20 cellular contexts compared by ENCODE assay signal in the genomic region with DNA sequence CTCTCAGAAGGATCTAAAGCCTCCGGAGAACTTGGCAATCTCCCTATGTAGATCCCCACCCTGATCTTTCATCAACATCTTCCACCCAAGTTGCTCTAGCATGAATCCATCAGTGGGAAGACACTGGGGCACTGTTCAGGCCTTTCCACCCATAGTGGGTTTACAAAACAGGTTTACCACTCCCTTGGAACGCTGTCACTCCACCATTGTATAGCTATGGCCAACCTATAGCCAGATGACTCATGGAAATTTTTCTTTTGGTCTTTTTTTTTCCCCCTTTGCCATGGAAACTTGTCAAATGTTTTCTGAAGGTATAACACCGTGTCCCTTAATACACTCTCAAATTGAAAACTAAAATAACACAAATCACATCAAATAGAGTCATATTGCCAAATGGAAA. TPM values are rescaled to one million over a fixed set of nuclear protein-coding genes. Genes with fewer than 3 reads are reported as not detected.
DNase-seq lines count a peak whose midpoint lies in the region; ATAC-seq and TF ChIP-seq lines count a peak whose summit lies in the region.
"Had no signal": no experiment of that assay in that cellular context is flagged by ENCODE, and none has a peak within 500 bp of the region (broad histone marks: within the 10 kb centered on the region; RNA-seq: fewer than 3 reads in every experiment).

No MANE protein-coding gene starts in this region.

- H3K9me3 Mint-ChIP-seq in GM23338 (no peaks in the 10 kb centered on the region; the same call in 2 of the 3 replicates), WTC11 (peaks cover 8% of the 10 kb centered on the region)

- no peak overlapping the region for H3K27ac ChIP-seq in GM23338 (ENCODE audit: low read depth)
- H3K27ac ChIP-seq in esophagus squamous epithelium: peak overlapping the region in 3 of 4 donors; percentile 37 to 66 (median 58)
- H3K27ac ChIP-seq in smooth muscle cell (ENCODE audit: low read depth): peak overlapping the region; percentile 92
- H3K27ac ChIP-seq in caudate nucleus (ENCODE audit: low read depth, low read length): no peak overlapping the region
- H3K27ac ChIP-seq: BLaER1 treated with 17β-estradiol and CSF1 and Interleukin-3, amounts not matched to agents 10 nM and 100 nM; GM23248 had no signal

- H3K27ac Mint-ChIP-seq in GM23338: 0 out of 2 replicates have a peak overlapping the region, but pooled peaks have one; percentile 14
- H3K27ac Mint-ChIP-seq in WTC11: no peak overlapping the region
- H3K27ac Mint-ChIP-seq: CD14-positive monocyte; CD4-positive, alpha-beta T cell; CD8-positive, alpha-beta memory T cell; H9 had no signal

- H3K4me2 ChIP-seq in GM23338: no peak overlapping the region
- no peak overlapping the region for H3K4me2 ChIP-seq in smooth muscle cell
- H3K4me2 ChIP-seq: BLaER1 treated with 17β-estradiol and CSF1 and Interleukin-3, amounts not matched to agents 10 nM and 100 nM had no signal

- 46 to 48% methylated on average over 3 of the region's 3 CpGs for WGBS in esophagus squamous epithelium, 2 donors
- 77% methylated on average over 3 of the region's 3 CpGs for WGBS in smooth muscle cell (ENCODE audit: low lambda C conversion rate)

- H3K4me1 ChIP-seq in GM23338 (ENCODE audit: insufficient read depth): peaks cover 8% of the 10 kb centered on the region
- H3K4me1 ChIP-seq in esophagus squamous epithelium: peaks cover 0 to 20% (median 0%) of the 10 kb centered on the region in 3 donors
- H3K4me1 ChIP-seq in smooth muscle cell (ENCODE audit: low read depth): no peaks in the 10 kb centered on the region
- H3K4me1 ChIP-seq: BE2C; BLaER1 treated with 17β-estradiol and CSF1 and Interleukin-3, amounts not matched to agents 10 nM and 100 nM had no signal

- H3K27me3 ChIP-seq in GM23338 (ENCODE audit: insufficient read depth) (no peaks in the 10 kb centered on the region), esophagus squamous epithelium (no peaks in the 10 kb centered on the region), smooth muscle cell (ENCODE audit: low read depth) (no peaks in the 10 kb centered on the region)
- H3K27me3 ChIP-seq: BLaER1 treated with 17β-estradiol and CSF1 and Interleukin-3, amounts not matched to agents 10 nM and 100 nM had no signal

- H3K9ac ChIP-seq in smooth muscle cell (ENCODE audit: low read depth): peak overlapping the region; percentile 69
- H3K9ac ChIP-seq: BLaER1 treated with 17β-estradiol and CSF1 and Interleukin-3, amounts not matched to agents 10 nM and 100 nM; GM23248 had no signal

- CTCF ChIA-PET in WTC11 (lab: Charles Lee): no interaction called here

- H4K20me1 ChIP-seq in GM23338 (replicated peaks; ENCODE audit: insufficient read depth): no peaks in the 10 kb centered on the region
- no peaks in the 10 kb centered on the region for H4K20me1 ChIP-seq in smooth muscle cell (ENCODE audit: low read depth)
- H4K20me1 ChIP-seq: BLaER1 treated with 17β-estradiol and CSF1 and Interleukin-3, amounts not matched to agents 10 nM and 100 nM had no signal

- intact Hi-C loops in esophagus squamous epithelium (cut with DNase I): no loop called here

- H3K36me3 Mint-ChIP-seq in GM23338 (ENCODE audit: low read depth) (no peaks in the 10 kb centered on the region), WTC11 (no peaks in the 10 kb centered on the region)
- H3K36me3 Mint-ChIP-seq: CD14-positive monocyte; CD8-positive, alpha-beta memory T cell had no signal

- POLR2A ChIA-PET in WTC11 (lab: Charles Lee): no interaction called here

- H2AFZ ChIP-seq in GM23338: no peak overlapping the region
- H2AFZ ChIP-seq in smooth muscle cell (ENCODE audit: low read depth): no peak overlapping the region
- H2AFZ ChIP-seq: GM23248 had no signal

- H3F3A ChIP-seq in GM23338 (replicated peaks; ENCODE audit: low read depth): no peaks in the 10 kb centered on the region
- H3F3A ChIP-seq in smooth muscle cell (ENCODE audit: low read depth): no peaks in the 10 kb centered on the region

- TF ChIP-seq CTCF in GM23338 (conservative IDR thresholded peaks at IDR 0.05; ENCODE audit: low read depth in 2 of 2) (no peak), esophagus squamous epithelium (IDR thresholded peaks at IDR 0.05) (no peak), smooth muscle cell (IDR thresholded peaks at IDR 0.05; ENCODE audit: borderline replicate concordance, insufficient read depth, poor library complexity, severe bottlenecking) (no peak), WTC11 (IDR thresholded peaks at IDR 0.05) (no peak)

- TF ChIP-seq POLR2A in esophagus squamous epithelium (IDR thresholded peaks at IDR 0.05): no peak

- no peak for DNase-seq in GM23338 (ENCODE audit: low spot score)
- no peak for DNase-seq in esophagus squamous epithelium (lab: John Stamatoyannopoulos, UW)
- no peak for DNase-seq in smooth muscle cell (lab: John Stamatoyannopoulos, UW; ENCODE audit: unreplicated experiment)
- no peak for DNase-seq in A172 (ENCODE audit: low spot score)
- no peak for DNase-seq in caudate nucleus (lab: John Stamatoyannopoulos, UW)
- no peak for DNase-seq in WTC11 (ENCODE audit: low spot score)
- DNase-seq: 8988T; BE2C; Calu3; CD4-positive, alpha-beta T cell; CD8-positive, alpha-beta memory T cell; DMS53; DMS79 treated with DMSO at 0.1 percent for 48 hours; GF-D8; GM23248; H9 had no signal

- ATAC-seq in GM23338 (no peak), WTC11 (no peak)
- ATAC-seq: HCT116 had no signal

- H3K27me3 Mint-ChIP-seq in GM23338 (ENCODE audit: insufficient read depth, low read depth, poor library complexity) (no peaks in the 10 kb centered on the region), WTC11 (ENCODE audit: low read depth) (no peaks in the 10 kb centered on the region; the same call in 1 of the 2 replicates)

- H3K36me3 ChIP-seq in GM23338 (ENCODE audit: insufficient read depth) (no peaks in the 10 kb centered on the region), esophagus squamous epithelium (no peaks in the 10 kb centered on the region), smooth muscle cell (ENCODE audit: low read depth) (no peaks in the 10 kb centered on the region)
- H3K36me3 ChIP-seq: BE2C; BLaER1 treated with 17β-estradiol and CSF1 and Interleukin-3, amounts not matched to agents 10 nM and 100 nM had no signal

- H3K4me3 Mint-ChIP-seq in GM23338 (no peak overlapping the region), WTC11 (no peak overlapping the region)
- H3K4me3 Mint-ChIP-seq: CD14-positive monocyte; CD4-positive, alpha-beta T cell; CD8-positive, alpha-beta memory T cell; H9 had no signal

- H3K79me2 ChIP-seq in GM23338 (replicated peaks; ENCODE audit: insufficient read depth) (no peaks in the 10 kb centered on the region), smooth muscle cell (ENCODE audit: low read depth) (no peaks in the 10 kb centered on the region)

- no peaks in the 10 kb centered on the region for H3K9me2 ChIP-seq in GM23338 (ENCODE audit: insufficient read depth)

- H3K9me3 ChIP-seq in esophagus squamous epithelium: no peaks in the 10 kb centered on the region
- no peaks in the 10 kb centered on the region for H3K9me3 ChIP-seq in smooth muscle cell (replicated peaks; ENCODE audit: low read depth)
- H3K9me3 ChIP-seq: BE2C; BLaER1 treated with 17β-estradiol and CSF1 and Interleukin-3, amounts not matched to agents 10 nM and 100 nM had no signal

- H3K4me1 Mint-ChIP-seq in GM23338 (peaks cover 15% of the 10 kb centered on the region), WTC11 (peaks cover 28% of the 10 kb centered on the region)
- H3K4me1 Mint-ChIP-seq: CD14-positive monocyte; CD8-positive, alpha-beta memory T cell had no signal

- H3K4me3 ChIP-seq in GM23338: no peak overlapping the region
- no peak overlapping the region for H3K4me3 ChIP-seq in esophagus squamous epithelium
- H3K4me3 ChIP-seq in smooth muscle cell: no peak overlapping the region
- H3K4me3 ChIP-seq: BLaER1 treated with 17β-estradiol and CSF1 and Interleukin-3, amounts not matched to agents 10 nM and 100 nM; GM23248 had no signal

TF ChIP-seq in GM23338, 12 proteins besides CTCF, POLR2A, EP300 and RAD21 (continues in another document):
- TF ChIP-seq EZH2phosphoT487 (IDR thresholded peaks at IDR 0.05; ENCODE audit: unreplicated experiment): no peak

TF ChIP-seq in WTC11, 78 proteins besides CTCF, POLR2A, EP300 and RAD21 (continues in another document):
- TF ChIP-seq, protein P1, sequence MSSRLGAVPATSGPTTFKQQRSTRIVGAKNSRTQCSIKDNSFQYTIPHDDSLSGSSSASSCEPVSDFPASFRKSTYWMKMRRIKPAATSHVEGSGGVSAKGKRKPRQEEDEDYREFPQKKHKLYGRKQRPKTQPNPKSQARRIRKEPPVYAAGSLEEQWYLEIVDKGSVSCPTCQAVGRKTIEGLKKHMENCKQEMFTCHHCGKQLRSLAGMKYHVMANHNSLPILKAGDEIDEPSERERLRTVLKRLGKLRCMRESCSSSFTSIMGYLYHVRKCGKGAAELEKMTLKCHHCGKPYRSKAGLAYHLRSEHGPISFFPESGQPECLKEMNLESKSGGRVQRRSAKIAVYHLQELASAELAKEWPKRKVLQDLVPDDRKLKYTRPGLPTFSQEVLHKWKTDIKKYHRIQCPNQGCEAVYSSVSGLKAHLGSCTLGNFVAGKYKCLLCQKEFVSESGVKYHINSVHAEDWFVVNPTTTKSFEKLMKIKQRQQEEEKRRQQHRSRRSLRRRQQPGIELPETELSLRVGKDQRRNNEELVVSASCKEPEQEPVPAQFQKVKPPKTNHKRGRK (CRISPR knock-in tag; IDR thresholded peaks at IDR 0.05; ENCODE audit: borderline replicate concordance): no peak
- no peak for TF ChIP-seq TCF7 (CRISPR knock-in tag; IDR thresholded peaks at IDR 0.05; ENCODE audit: low read depth)
- no peak for TF ChIP-seq MLX (CRISPR knock-in tag; IDR thresholded peaks at IDR 0.05)
- TF ChIP-seq OVOL2 (CRISPR knock-in tag; IDR thresholded peaks at IDR 0.05; ENCODE audit: borderline replicate concordance): no peak
- no peak for TF ChIP-seq HMGA2 (CRISPR knock-in tag; IDR thresholded peaks at IDR 0.05)
- no peak for TF ChIP-seq ZMAT4 (CRISPR knock-in tag; IDR thresholded peaks at IDR 0.05)
- TF ChIP-seq SP1 (CRISPR knock-in tag; conservative IDR thresholded peaks at IDR 0.05): no peak

RNA-seq across cellular contexts. Expression of gene HSPB8, which starts 10.8 kb away (rescaled TPM):
- 4.7 and 4.8 TPM in 2 replicates for total RNA-seq in GM23338 (2014; rRNA removed; shearing (Covaris generic))
- 3.5 and 4.3 TPM in 2 replicates for polyA plus RNA-seq in GM23338 (2016; fragmentation: Nextera tagmentation; extraction: Ambion mirVana)
- 10 to 100 TPM; 47.8 to 86.4 (median 72.1) TPM for total RNA-seq in esophagus squamous epithelium
- total RNA-seq in smooth muscle cell: 73.8 and 103 TPM in 2 replicates
- 38.4 and 78.8 TPM in 2 replicates for polyA plus RNA-seq in smooth muscle cell
- total RNA-seq in A172 (2014; rRNA removed; shearing (Covaris generic)): 39.9 and 46.0 TPM in 2 replicates
- 6.7 to 7.6 TPM (median 7.6 TPM) in 3 replicates for total RNA-seq in WTC11 (2021)
- total RNA-seq: CD4-positive, alpha-beta T cell; CD8-positive, alpha-beta memory T cell; G401 had no signal
- polyA plus RNA-seq: CD14-positive monocyte; CD8-positive, alpha-beta memory T cell had no signal

Comparison
In these comparisons a context has a peak if more than half of its experiments do, and no peak if none do; other contexts are left out.
1. H3K27ac ChIP-seq: peak in esophagus squamous epithelium (3 of 4) and smooth muscle cell (single experiment); none in GM23338 (single experiment) and caudate nucleus (single experiment).